In the genomic region with DNA sequence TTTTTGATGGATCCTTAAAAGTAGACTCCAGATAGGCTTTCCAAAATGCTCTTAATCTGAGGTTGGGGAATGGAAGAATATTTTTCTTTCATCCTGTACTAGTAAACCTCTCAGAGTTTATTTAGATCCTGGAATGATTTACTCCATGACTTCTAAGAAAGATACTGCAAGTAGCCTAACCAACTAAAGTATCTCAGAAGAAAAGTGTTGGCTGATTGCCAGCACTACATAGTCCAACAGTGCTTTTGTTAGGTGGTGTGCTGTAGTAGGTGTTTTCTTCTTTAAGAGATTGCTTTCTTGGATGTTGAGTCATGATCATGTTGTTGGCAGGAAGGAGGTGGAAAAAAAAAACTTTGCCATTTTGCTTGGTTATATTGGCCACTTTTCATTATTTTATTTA, we compare ENCODE assay signal across 9 cellular contexts.
DNase-seq lines count a peak whose midpoint lies in the region; ATAC-seq, FAIRE-seq and TF ChIP-seq lines count a peak whose summit lies in the region.
"Had no signal": no experiment of that assay in that cellular context is flagged by ENCODE, and none has a peak within 500 bp of the region (broad histone marks: within the 10 kb centered on the region; RNA-seq: fewer than 3 reads in every experiment).

No MANE protein-coding gene starts in this region.

- no peak overlapping the region for H3K4me3 Mint-ChIP-seq in T-cell
- H3K4me3 Mint-ChIP-seq: stimulated activated naive CD8-positive, alpha-beta T cell treated with anti-CD3 and anti-CD28 coated beads, Interleukin-15, Interleukin-2, amounts not matched to agents 100 ng/mL and 50 ng/mL, for 24 hours had no signal

- intact Hi-C loops in psoas muscle (cut with DNase I), result loop anchor here in 1 of 2 donors (5.0 kb wide), 1 partner anchor 119 kb away; a partner anchor contains a TSS

- H3F3A ChIP-seq in smooth muscle cell (ENCODE audit: low read depth), result peaks cover 10% of the 10 kb centered on the region

- peaks cover 97% of the 10 kb centered on the region for H4K20me1 ChIP-seq in smooth muscle cell (ENCODE audit: low read depth)

- peaks cover 52 to 65% (median 60%) of the 10 kb centered on the region in 3 donors for H3K4me1 Mint-ChIP-seq in T-cell

- H3K4me1 ChIP-seq in psoas muscle, result peaks cover 78% of the 10 kb centered on the region
- peaks cover 22% of the 10 kb centered on the region for H3K4me1 ChIP-seq in smooth muscle cell (ENCODE audit: low read depth)

- DNase-seq in GM18507 (ENCODE audit: extremely low spot score, insufficient read length, low read depth), result no peak
- DNase-seq in NCI-H446 (lab: John Stamatoyannopoulos, UW), result peak; percentile 2 to 33
- DNase-seq in epithelial cell of proximal tubule (ENCODE audit: low read depth), result peak; percentile 87
- no peak for DNase-seq in psoas muscle
- DNase-seq in T-cell, result no peak
- DNase-seq in smooth muscle cell (lab: John Stamatoyannopoulos, UW; ENCODE audit: unreplicated experiment), result no peak
- no peak for DNase-seq in D721Med (ENCODE audit: insufficient read length, low spot score)

- no peak overlapping the region for H3K4me2 ChIP-seq in smooth muscle cell

- ATAC-seq in psoas muscle, result peak; percentile 70 to 83 (median 80)
- no peak for ATAC-seq in T-cell (replicated peaks in 1 of 4)
- no peak for ATAC-seq in GM18505 (IDR thresholded peaks at IDR 0.05; ENCODE audit: unreplicated experiment)

- H3K9ac ChIP-seq in smooth muscle cell (ENCODE audit: low read depth), result no peak overlapping the region

- no peak for TF ChIP-seq CTCF in epithelial cell of proximal tubule (conservative IDR thresholded peaks at IDR 0.05; ENCODE audit: low read depth, low read length)
- TF ChIP-seq CTCF in psoas muscle (IDR thresholded peaks at IDR 0.05), result no peak
- no peak for TF ChIP-seq CTCF in smooth muscle cell (IDR thresholded peaks at IDR 0.05; ENCODE audit: borderline replicate concordance, insufficient read depth, poor library complexity, severe bottlenecking)
- TF ChIP-seq CTCF in D721Med (IDR thresholded peaks at IDR 0.05; ENCODE audit: insufficient read depth, missing control alignments), result no peak

- POLR2A ChIA-PET in T-cell (lab: Charles Lee), result interaction anchor here in 1 of 2 donors (0.6 kb wide), 1 partner anchor 25 kb away, joined by 10 read pairs; no protein-coding TSS in a partner anchor

- CTCF ChIA-PET in T-cell (lab: Charles Lee), result no interaction called here

- H3K27me3 ChIP-seq in psoas muscle (ENCODE audit: insufficient read depth in 3 of 3, low read length in 2 of 3) (no peaks in the 10 kb centered on the region), smooth muscle cell (ENCODE audit: low read depth) (no peaks in the 10 kb centered on the region)

- H3K9me3 ChIP-seq in psoas muscle, result no peaks in the 10 kb centered on the region
- no peaks in the 10 kb centered on the region for H3K9me3 ChIP-seq in smooth muscle cell (replicated peaks; ENCODE audit: low read depth)

- peaks cover 98% of the 10 kb centered on the region for H3K79me2 ChIP-seq in smooth muscle cell (ENCODE audit: low read depth)

- TF ChIP-seq POLR2A in GM18505 (IDR thresholded peaks at IDR 0.05; ENCODE audit: borderline replicate concordance, extremely low read depth, insufficient read depth, insufficient read length), result no peak

- H3K36me3 ChIP-seq in psoas muscle (ENCODE audit: insufficient read depth in 1 of 2, low read depth in 1 of 2) (no peaks in the 10 kb centered on the region), smooth muscle cell (ENCODE audit: low read depth) (no peaks in the 10 kb centered on the region)

- H3K4me3 ChIP-seq in epithelial cell of proximal tubule (ENCODE audit: low read depth, low read length), result no peak overlapping the region
- peak overlapping the region; percentile 13 for H3K4me3 ChIP-seq in psoas muscle
- no peak overlapping the region for H3K4me3 ChIP-seq in smooth muscle cell

- FAIRE-seq in GM18507 (lab: Jason Lieb, UNC), result peak; percentile 24
- FAIRE-seq in D721Med (lab: Jason Lieb, UNC), result no peak

- no peak overlapping the region for H3K27ac Mint-ChIP-seq in T-cell
- H3K27ac Mint-ChIP-seq: stimulated activated naive CD8-positive, alpha-beta T cell treated with anti-CD3 and anti-CD28 coated beads, Interleukin-15, Interleukin-2, amounts not matched to agents 100 ng/mL and 50 ng/mL, for 24 hours had no signal

- no peak overlapping the region for H2AFZ ChIP-seq in smooth muscle cell (ENCODE audit: low read depth)

- H3K36me3 Mint-ChIP-seq in T-cell, result peaks cover under 1% of the 10 kb centered on the region

- no peaks in the 10 kb centered on the region for H3K9me3 Mint-ChIP-seq in T-cell
- H3K9me3 Mint-ChIP-seq: stimulated activated naive CD8-positive, alpha-beta T cell treated with anti-CD3 and anti-CD28 coated beads, Interleukin-15, Interleukin-2, amounts not matched to agents 100 ng/mL and 50 ng/mL, for 24 hours had no signal

- H3K27me3 Mint-ChIP-seq in T-cell, result no peaks in the 10 kb centered on the region
- H3K27me3 Mint-ChIP-seq: stimulated activated naive CD8-positive, alpha-beta T cell treated with anti-CD3 and anti-CD28 coated beads, Interleukin-15, Interleukin-2, amounts not matched to agents 100 ng/mL and 50 ng/mL, for 24 hours had no signal

- H3K27ac ChIP-seq in psoas muscle, result peak overlapping the region; percentile 79
- H3K27ac ChIP-seq in smooth muscle cell (ENCODE audit: low read depth), result no peak overlapping the region

Comparison
In these comparisons a context has a peak if more than half of its experiments do, and no peak if none do; other contexts are left out.
1. DNase-seq: peak in NCI-H446 (2 of 2) and epithelial cell of proximal tubule (single experiment); none in GM18507 (single experiment), psoas muscle (0 of 2), T-cell (0 of 34), smooth muscle cell (single experiment) and D721Med (single experiment).
2. ATAC-seq: peak in psoas muscle (4 of 4); none in T-cell (0 of 4) and GM18505 (single experiment).